19 cellular contexts compared by ENCODE assay signal in the genomic region with DNA sequence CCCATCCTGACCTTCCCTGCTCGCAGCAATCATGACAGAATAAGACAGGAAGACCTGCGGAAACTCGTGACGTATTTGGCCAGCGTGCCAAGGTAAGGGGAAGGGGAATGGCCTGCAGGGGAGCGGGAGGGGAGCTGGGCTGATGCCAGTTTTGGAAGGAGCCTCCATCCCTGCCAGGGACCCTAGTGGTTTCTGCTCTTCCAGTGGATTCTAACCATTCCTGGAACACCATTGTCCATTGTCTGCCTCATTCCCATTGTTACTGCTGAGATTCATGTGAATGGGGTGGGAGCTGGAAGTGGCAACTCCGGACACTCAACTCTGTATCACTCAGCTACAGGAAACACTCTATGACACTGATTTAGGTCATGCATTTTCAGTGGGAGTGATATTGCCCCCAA.
DNase-seq lines count a peak whose midpoint lies in the region; ATAC-seq, FAIRE-seq and TF ChIP-seq lines count a peak whose summit lies in the region.
"Had no signal": no experiment of that assay in that cellular context is flagged by ENCODE, and none has a peak within 500 bp of the region (broad histone marks: within the 10 kb centered on the region; RNA-seq: fewer than 3 reads in every experiment).

No MANE protein-coding gene starts in this region.

- intact Hi-C loops in heart left ventricle (cut with DNase I) (loop anchor here in 1 of 10 donors (5.0 kb wide), 1 partner anchor 42 kb away; no protein-coding TSS in a partner anchor), Right ventricle myocardium inferior (cut with DNase I) (no loop called here)

- H3K27ac Mint-ChIP-seq in osteocyte (ENCODE audit: unreplicated experiment), result no peak overlapping the region
- H3K27ac Mint-ChIP-seq in activated CD8-positive, alpha-beta T cell treated with anti-CD3 and anti-CD28 coated beads, Interleukin-2, amount 10 ng/mL, durations not matched to agents 7 days and 5 days, result no peak overlapping the region
- H3K27ac Mint-ChIP-seq: CD8-positive, alpha-beta T cell; H9; IgD-negative memory B cell had no signal

- no peaks in the 10 kb centered on the region for H3K4me1 Mint-ChIP-seq in osteocyte (ENCODE audit: unreplicated experiment)
- H3K4me1 Mint-ChIP-seq in activated CD8-positive, alpha-beta T cell treated with anti-CD3 and anti-CD28 coated beads, Interleukin-2, amount 10 ng/mL, durations not matched to agents 7 days and 5 days (ENCODE audit: low read depth), result no peaks in the 10 kb centered on the region
- H3K4me1 Mint-ChIP-seq: IgD-negative memory B cell had no signal

- TF ChIP-seq POLR2A in heart left ventricle (IDR thresholded peaks at IDR 0.05), result no peak

- H3K4me3 ChIP-seq in heart left ventricle, result no peak overlapping the region
- no peak overlapping the region for H3K4me3 ChIP-seq in right atrium auricular region
- H3K4me3 ChIP-seq in small intestine (ENCODE audit: low read depth in 1 of 2, low read length in 2 of 2), result no peak overlapping the region

- H3K36me3 ChIP-seq in heart left ventricle, result peaks cover 0 to 8% (median 0%) of the 10 kb centered on the region in 9 donors
- H3K36me3 ChIP-seq in right atrium auricular region, result no peaks in the 10 kb centered on the region
- no peaks in the 10 kb centered on the region for H3K36me3 ChIP-seq in small intestine (ENCODE audit: control insufficient read depth in 2 of 2, insufficient read depth in 2 of 2, low read length in 2 of 2)

- no peaks in the 10 kb centered on the region for H3K9me3 Mint-ChIP-seq in osteocyte (ENCODE audit: unreplicated experiment)
- H3K9me3 Mint-ChIP-seq in activated CD8-positive, alpha-beta T cell treated with anti-CD3 and anti-CD28 coated beads, Interleukin-2, amount 10 ng/mL, durations not matched to agents 7 days and 5 days (ENCODE audit: insufficient read depth), result no peaks in the 10 kb centered on the region
- H3K9me3 Mint-ChIP-seq: CD8-positive, alpha-beta T cell; H9 had no signal

- H3K36me3 Mint-ChIP-seq in osteocyte (ENCODE audit: unreplicated experiment), result no peaks in the 10 kb centered on the region
- H3K36me3 Mint-ChIP-seq in activated CD8-positive, alpha-beta T cell treated with anti-CD3 and anti-CD28 coated beads, Interleukin-2, amount 10 ng/mL, durations not matched to agents 7 days and 5 days (ENCODE audit: low read depth), result no peaks in the 10 kb centered on the region
- H3K36me3 Mint-ChIP-seq: CD8-positive, alpha-beta T cell; IgD-negative memory B cell had no signal

- no peak overlapping the region for H3K4me3 Mint-ChIP-seq in osteocyte (ENCODE audit: unreplicated experiment)
- H3K4me3 Mint-ChIP-seq in activated CD8-positive, alpha-beta T cell treated with anti-CD3 and anti-CD28 coated beads, Interleukin-2, amount 10 ng/mL, durations not matched to agents 7 days and 5 days, result no peak overlapping the region
- H3K4me3 Mint-ChIP-seq: CD8-positive, alpha-beta T cell; H9; IgD-negative memory B cell had no signal

- H3K4me1 ChIP-seq in heart left ventricle (peaks cover 0 to 15% (median 3%) of the 10 kb centered on the region in 12 donors), right atrium auricular region (peaks cover 0 to 4% of the 10 kb centered on the region in 2 donors), small intestine (ENCODE audit: control insufficient read depth in 2 of 2, insufficient read depth in 1 of 2, low read depth in 1 of 2, low read length in 1 of 2) (no peaks in the 10 kb centered on the region)

- H3K9me3 ChIP-seq in heart left ventricle (no peaks in the 10 kb centered on the region), right atrium auricular region (no peaks in the 10 kb centered on the region), small intestine (ENCODE audit: control insufficient read depth, low read depth) (no peaks in the 10 kb centered on the region)

- peak; percentile 40 to 74 (median 62) for DNase-seq in heart left ventricle
- DNase-seq in Right ventricle myocardium inferior (ENCODE audit: missing footprints), result no peak
- no peak for DNase-seq in right atrium auricular region (ENCODE audit: low spot score)
- peak; percentile 38 for DNase-seq in osteocyte (ENCODE audit: extremely low spot score, unreplicated experiment)
- no peak for DNase-seq in urothelium cell line (ENCODE audit: low spot score)
- no peak for DNase-seq in stimulated activated CD4-positive, alpha-beta T cell treated with anti-CD3 and anti-CD28 coated beads, Interleukin-4, amount 100 ng/mL, for 1 hour
- no peak for DNase-seq in small intestine
- DNase-seq in activated CD8-positive, alpha-beta T cell treated with anti-CD3 and anti-CD28 coated beads, Interleukin-2, amount 10 ng/mL, durations not matched to agents 7 days and 5 days, result no peak
- DNase-seq: 8988T; CD8-positive, alpha-beta T cell; DMS79 treated with DMSO at 0.1 percent for 48 hours; H9; Kasumi-1; MM.1S; NCI-H1105 treated with DMSO at 0.1 percent for 48 hours; NCI-H1694 treated with DMSO at 0.1 percent for 48 hours; NCI-H226; NK-92 treated with Interleukin-12 subunit alpha and Interleukin-12 subunit beta, amount 100 ng/mL, for 24 hours had no signal

- peak in 3 of 4 donors; percentile 57 to 92 (median 74) for ATAC-seq in heart left ventricle
- ATAC-seq in Right ventricle myocardium inferior, result no peak
- ATAC-seq in activated CD8-positive, alpha-beta T cell treated with anti-CD3 and anti-CD28 coated beads, Interleukin-2, amount 10 ng/mL, durations not matched to agents 7 days and 5 days, result no peak
- ATAC-seq: CD8-positive, alpha-beta T cell had no signal

- peaks cover 21% of the 10 kb centered on the region for H3K27me3 Mint-ChIP-seq in osteocyte (ENCODE audit: unreplicated experiment)
- peaks cover 2% of the 10 kb centered on the region for H3K27me3 Mint-ChIP-seq in activated CD8-positive, alpha-beta T cell treated with anti-CD3 and anti-CD28 coated beads, Interleukin-2, amount 10 ng/mL, durations not matched to agents 7 days and 5 days (ENCODE audit: low read depth)

- 72 to 77% (median 75%) methylated on average over 7 of the region's 7 CpGs for WGBS in heart left ventricle, 4 donors
- 87 to 95% (median 87%) methylated on average over 7 of the region's 7 CpGs for WGBS in small intestine, 3 donors

- CTCF ChIA-PET in activated CD8-positive, alpha-beta T cell treated with anti-CD3 and anti-CD28 coated beads, Interleukin-2, amount 10 ng/mL, durations not matched to agents 7 days and 5 days (lab: Charles Lee), result no interaction called here

- FAIRE-seq in urothelium cell line (lab: Jason Lieb, UNC), result peak; percentile 44
- no peak for FAIRE-seq in small intestine (lab: Jason Lieb, UNC)

- POLR2A ChIA-PET in activated CD8-positive, alpha-beta T cell treated with anti-CD3 and anti-CD28 coated beads, Interleukin-2, amount 10 ng/mL, durations not matched to agents 7 days and 5 days (lab: Charles Lee), result no interaction called here

- H3K27ac ChIP-seq in heart left ventricle (peak overlapping the region in 10 of 12 donors; percentile 11 to 76 (median 38)), right atrium auricular region (peak overlapping the region; percentile 30 to 37), small intestine (ENCODE audit: low read depth in 1 of 2, low read length in 1 of 2) (no peak overlapping the region)

- no peak for TF ChIP-seq CTCF in heart left ventricle (IDR thresholded peaks at IDR 0.05)
- TF ChIP-seq CTCF in right atrium auricular region (IDR thresholded peaks at IDR 0.05), result no peak
- no peak for TF ChIP-seq CTCF in osteocyte (IDR thresholded peaks at IDR 0.05)

- no peaks in the 10 kb centered on the region for H3K27me3 ChIP-seq in heart left ventricle
- H3K27me3 ChIP-seq in right atrium auricular region, result no peaks in the 10 kb centered on the region
- no peaks in the 10 kb centered on the region for H3K27me3 ChIP-seq in small intestine (ENCODE audit: control insufficient read depth in 2 of 2, insufficient read depth in 2 of 2, low read length in 2 of 2)

Comparison
In these comparisons a context has a peak if more than half of its experiments do, and no peak if none do; other contexts are left out.
1. ATAC-seq: peak in heart left ventricle (3 of 4); none in Right ventricle myocardium inferior (single experiment) and activated CD8-positive, alpha-beta T cell treated with anti-CD3 and anti-CD28 coated beads, Interleukin-2, amount 10 ng/mL, durations not matched to agents 7 days and 5 days (single experiment).
2. DNase-seq: peak in heart left ventricle (5 of 5) and osteocyte (single experiment); none in Right ventricle myocardium inferior (single experiment), right atrium auricular region (single experiment), urothelium cell line (single experiment), stimulated activated CD4-positive, alpha-beta T cell treated with anti-CD3 and anti-CD28 coated beads, Interleukin-4, amount 100 ng/mL, for 1 hour (single experiment), small intestine (single experiment) and activated CD8-positive, alpha-beta T cell treated with anti-CD3 and anti-CD28 coated beads, Interleukin-2, amount 10 ng/mL, durations not matched to agents 7 days and 5 days (single experiment).
3. H3K27ac ChIP-seq: peak in heart left ventricle (10 of 12) and right atrium auricular region (2 of 2); none in small intestine (0 of 2).